ENCODE assay signal across 16 cellular contexts in genomic region chr2:3277748-3278520, GRCh38.
"Had no signal": no experiment of that assay in that cellular context is flagged by ENCODE, and none has a peak within 500 bp of the region (broad histone marks: within the 10 kb centered on the region; RNA-seq: fewer than 3 reads in every experiment).

No MANE protein-coding gene starts in this region.

- H3K4me1 ChIP-seq: SJCRH30 had no signal

- H3K9ac ChIP-seq: parathyroid adenoma had no signal

- DNase-seq: activated T-cell treated with anti-CD3 and anti-CD28 coated beads, Interleukin-2, amount 50 U/mL, for 1 hour; effector CD4-positive, alpha-beta T cell; gastrocnemius medialis; heart right ventricle; left ventricle myocardium inferior; mesendoderm; retina; SJCRH30; small intestine; T-helper 9 cell had no signal

- H3K27ac ChIP-seq: cardiac muscle cell, coronary artery, epithelial cell of prostate, gastrocnemius medialis, heart right ventricle, left ventricle myocardium inferior, parathyroid adenoma, SJCRH30, upper lobe of left lung had no signal

- H3K36me3 ChIP-seq: cardiac muscle cell, gastrocnemius medialis, heart right ventricle, SJCRH30, upper lobe of left lung had no signal

- H3K27me3 ChIP-seq: cardiac muscle cell, gastrocnemius medialis, heart right ventricle, SJCRH30, upper lobe of left lung had no signal

- H3K4me3 Mint-ChIP-seq: neural crest cell had no signal

- H3K4me3 ChIP-seq: cardiac muscle cell, coronary artery, gastrocnemius medialis, heart right ventricle, left ventricle myocardium inferior, SJCRH30, upper lobe of left lung had no signal

- H2AFZ ChIP-seq: parathyroid adenoma had no signal

- ATAC-seq: gastrocnemius medialis, heart right ventricle had no signal
